ENCODE assay signal across 17 cellular contexts in the genomic region with DNA sequence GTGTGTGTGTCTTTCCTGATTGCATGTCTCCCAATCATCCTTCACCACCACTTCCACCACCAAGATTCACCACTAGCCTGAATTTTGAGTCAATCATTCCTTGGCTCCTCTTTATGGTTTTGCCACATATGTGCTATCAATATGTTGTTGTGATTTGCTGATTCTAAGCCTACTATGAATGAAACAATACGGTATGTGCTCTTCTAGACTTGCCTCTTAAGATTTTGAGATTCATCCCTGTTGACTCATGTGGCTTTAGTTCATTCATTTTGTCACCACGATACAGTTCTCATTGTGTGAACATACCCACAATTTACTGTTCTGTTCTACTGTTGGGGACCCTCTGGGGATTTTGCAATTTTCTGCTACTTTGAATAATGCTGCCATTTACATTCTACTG. TPM values are rescaled to one million over a fixed set of nuclear protein-coding genes. Genes with fewer than 3 reads are reported as not detected.
A peak's percentile ranks its signal among the peaks of the same experiment; 100 is the strongest.
DNase-seq lines count a peak whose midpoint lies in the region; ATAC-seq, FAIRE-seq and TF ChIP-seq lines count a peak whose summit lies in the region.
"Had no signal": no experiment of that assay in that cellular context is flagged by ENCODE, and none has a peak within 500 bp of the region (broad histone marks: within the 10 kb centered on the region; RNA-seq: fewer than 3 reads in every experiment).

No MANE protein-coding gene starts in this region.

- CTCF ChIA-PET in A549 (lab: Yijun Ruan, JAX) = interaction anchor here (0.8 kb wide), 1 partner anchor 29 kb away, joined by 3 read pairs; no protein-coding TSS in a partner anchor

- in situ Hi-C loops in brain microvascular endothelial cell (cut with HindIII; ENCODE audit: low pct_ligation_motif_present, low sequenced_read_pairs) = no loop called here

- H3K27ac ChIP-seq in A549 = no peak overlapping the region; a peak in 1 of 6 replicates
- peak overlapping the region; percentile 46 for H3K27ac ChIP-seq in brain microvascular endothelial cell
- peak overlapping the region; percentile 10 for H3K27ac ChIP-seq in hepatocyte
- H3K27ac ChIP-seq: left ventricle myocardium inferior had no signal

- TF ChIP-seq EP300 in A549 (IDR thresholded peaks at IDR 0.05) = no peak

- H3K36me3 ChIP-seq in brain microvascular endothelial cell (replicated peaks) (no peaks in the 10 kb centered on the region), hepatocyte (replicated peaks; ENCODE audit: insufficient read depth, low read depth) (no peaks in the 10 kb centered on the region)

- FAIRE-seq in A549 (lab: Jason Lieb, UNC) = no peak

- peak overlapping the region; percentile 47 for H3K27ac Mint-ChIP-seq in HFFc6
- H3K27ac Mint-ChIP-seq: activated B cell treated with CpG ODN at 0.5 μM for 24 hours, T-helper 17 cell, type B pancreatic cell had no signal

- H3K79me2 ChIP-seq in hepatocyte = peaks cover 71% of the 10 kb centered on the region

- H3K27me3 ChIP-seq in brain microvascular endothelial cell (replicated peaks) (no peaks in the 10 kb centered on the region), hepatocyte (no peaks in the 10 kb centered on the region)

- H3K9me2 ChIP-seq in hepatocyte (replicated peaks; ENCODE audit: insufficient read depth) = no peaks in the 10 kb centered on the region

- H3K4me1 ChIP-seq in A549 (peaks cover 8% of the 10 kb centered on the region; the same call in 1 of the 3 replicates), hepatocyte (ENCODE audit: insufficient read depth) (no peaks in the 10 kb centered on the region)

- DNase-seq in A549 (ENCODE audit: low read depth in 1 of 2, low spot score in 1 of 2) (no peak), HFFc6 (no peak), brain microvascular endothelial cell (no peak), hepatocyte (ENCODE audit: low spot score) (no peak), SIG-M5 treated with dmso at 0.1 percent for 504 hours (lab: John Stamatoyannopoulos, UW; ENCODE audit: unreplicated experiment) (no peak), CD1c-positive myeloid dendritic cell (ENCODE audit: extremely low spot score) (no peak)
- no peak for DNase-seq in effector CD4-positive, alpha-beta T cell
- no peak for DNase-seq in activated CD4-positive, alpha-beta T cell treated with anti-CD3 and anti-CD28 coated beads for 4 hours
- DNase-seq: activated B cell treated with CpG ODN at 0.5 μM for 24 hours; activated effector memory CD4-positive, alpha-beta T cell treated with Interleukin-2 at 50 U/mL for 16 hours; DMS79; left ventricle myocardium inferior; NCI-H1930; stimulated activated naive CD4-positive, alpha-beta T cell treated with Interleukin-2 at 50 U/mL for 16 hours; T-helper 17 cell had no signal

- no peaks in the 10 kb centered on the region for H3K9me3 ChIP-seq in A549
- H3K9me3 ChIP-seq in hepatocyte (ENCODE audit: low read depth) = no peaks in the 10 kb centered on the region
- H3K9me3 ChIP-seq: left ventricle myocardium inferior had no signal

- H3K4me3 Mint-ChIP-seq in HFFc6 = no peak overlapping the region
- H3K4me3 Mint-ChIP-seq: activated B cell treated with CpG ODN at 0.5 μM for 24 hours, GM23338, T-helper 17 cell, type B pancreatic cell had no signal

- ATAC-seq in A549 = no peak
- ATAC-seq: GM23338, T-helper 17 cell had no signal

- no peaks in the 10 kb centered on the region; the same call in 1 of the 2 replicates for H3K36me3 Mint-ChIP-seq in HFFc6 (ENCODE audit: low read depth)

- H3K4me3 ChIP-seq in A549 (no peak overlapping the region), brain microvascular endothelial cell (ENCODE audit: low read depth, low read length) (no peak overlapping the region), hepatocyte (no peak overlapping the region)
- H3K4me3 ChIP-seq: GM23338, left ventricle myocardium inferior had no signal

- no peaks in the 10 kb centered on the region for H3K27me3 Mint-ChIP-seq in HFFc6 (ENCODE audit: insufficient read depth)
- H3K27me3 Mint-ChIP-seq: activated B cell treated with CpG ODN at 0.5 μM for 24 hours, T-helper 17 cell, type B pancreatic cell had no signal

- TF ChIP-seq RAD21 in A549 (conservative IDR thresholded peaks at IDR 0.05 in 1 of 2, IDR thresholded peaks at IDR 0.05 in 1 of 2) = no peak

- H3K4me2 ChIP-seq in A549 = peak overlapping the region; percentile 2; the same call in 2 of the 3 replicates
- no peak overlapping the region for H3K4me2 ChIP-seq in hepatocyte
- H3K4me2 ChIP-seq: GM23338 had no signal

- no peaks in the 10 kb centered on the region for H4K20me1 ChIP-seq in hepatocyte (ENCODE audit: insufficient read depth, poor library complexity, severe bottlenecking)

- H2AFZ ChIP-seq in hepatocyte = no peak overlapping the region
- H2AFZ ChIP-seq: GM23338 had no signal

- TF ChIP-seq CTCF in A549 (IDR thresholded peaks at IDR 0.05) (no peak), HFFc6 (IDR thresholded peaks at IDR 0.05) (no peak), brain microvascular endothelial cell (IDR thresholded peaks at IDR 0.05; ENCODE audit: low read depth, low read length, missing control alignments) (no peak), hepatocyte (IDR thresholded peaks at IDR 0.05; ENCODE audit: poor library complexity) (no peak)

- WGBS in A549 (ENCODE audit: missing lambda C conversion rate) = 91% methylated on average over 2 of the region's 2 CpGs
- WGBS in hepatocyte (ENCODE audit: low lambda C conversion rate, missing lambda C conversion rate) = 87% methylated on average over 2 of the region's 2 CpGs

- peaks cover 29% of the 10 kb centered on the region for H3K4me1 Mint-ChIP-seq in HFFc6 (ENCODE audit: low read depth)

- H3K9me3 Mint-ChIP-seq in HFFc6 = no peaks in the 10 kb centered on the region
- H3K9me3 Mint-ChIP-seq: activated B cell treated with CpG ODN at 0.5 μM for 24 hours, GM23338, type B pancreatic cell had no signal

- no peak for TF ChIP-seq POLR2A in A549 (IDR thresholded peaks at IDR 0.05; ENCODE audit: low read length)

- POLR2A ChIA-PET in A549 (lab: Yijun Ruan, JAX) = no interaction called here

TF ChIP-seq in A549, 52 proteins besides CTCF, POLR2A, EP300 and RAD21:
- TF ChIP-seq FOSB (CRISPR knock-in tag; IDR thresholded peaks at IDR 0.05) (no peak), BHLHE40 (IDR thresholded peaks at IDR 0.05; ENCODE audit: low read depth, low read length) (no peak), GATA3 (IDR thresholded peaks at IDR 0.05; ENCODE audit: borderline replicate concordance) (no peak), HMGXB4 (CRISPR knock-in tag; IDR thresholded peaks at IDR 0.05; ENCODE audit: borderline replicate concordance) (no peak)

RNA-seq across cellular contexts. Expression of gene SGMS1, which starts 30.2 kb away (rescaled TPM):
- polyA plus RNA-seq in A549 (2011; rRNA removed) (28.2 TPM in 2 replicates), A549 (2017; fragmentation: RNase III; extraction: RNeasy Plus Mini Kit Qiagen cat#74134 plus additional on column Dnase treatment) (20.2 to 23.2 TPM (median 22.7 TPM) in 3 replicates), hepatocyte (28.1 and 35.1 TPM in 2 replicates)
- polyA plus RNA-seq in A549 (2012; cell fraction: cytosol; rRNA removed) = 15.3 and 21.3 TPM in 2 replicates
- polyA plus RNA-seq in A549 (2012; cell fraction: nucleus; rRNA removed) = 17.9 and 19.2 TPM in 2 replicates
- polyA minus RNA-seq in A549 (2011; rRNA and poly(A)+ RNA removed) = 23.8 and 26.8 TPM in 2 replicates
- 10 to 100 TPM; 19.6 to 27.5 (median 24.6) TPM for total RNA-seq in HFFc6 (2021; fragmentation: NEBNext Ultra II Directional; extraction: Animal tissue kit (Norgen Biotek cat#: 25700))
- 62.3 and 87.8 TPM in 2 replicates for total RNA-seq in hepatocyte

Comparison
In these comparisons a context has a peak if more than half of its experiments do, and no peak if none do; other contexts are left out.
1. H3K27ac ChIP-seq: peak in brain microvascular endothelial cell (single experiment) and hepatocyte (single experiment); none in A549 (0 of 2).